Comparison of ENCODE assay signal across 11 cellular contexts in genomic region chr16:10220942-10221341, GRCh38. TPM values are rescaled to one million over a fixed set of nuclear protein-coding genes. Genes with fewer than 3 reads are reported as not detected.
"Had no signal": no experiment of that assay in that cellular context is flagged by ENCODE, and none has a peak within 500 bp of the region (broad histone marks: within the 10 kb centered on the region; RNA-seq: fewer than 3 reads in every experiment).

No MANE protein-coding gene starts in this region.

- ATAC-seq: GM23338 had no signal

- FAIRE-seq: H1, H54, HTR-8/SVneo had no signal

- DNase-seq: H9, HCEC 1CT, IMR-90, Karpas-422, KG1 had no signal

- H3K4me3 ChIP-seq: GM23338 had no signal

- H3K4me2 ChIP-seq: GM23338 had no signal

RNA-seq across cellular contexts. Expression of gene GRIN2A, which starts 38.7 kb away (rescaled TPM):
- total RNA-seq: HT-29, LHCN-M2 had no signal
